ENCODE assay signal across 17 cellular contexts in genomic region chr2:120760446-120761135, GRCh38. TPM values are rescaled to one million over a fixed set of nuclear protein-coding genes. Genes with fewer than 3 reads are reported as not detected.
DNase-seq lines count a peak whose midpoint lies in the region; ATAC-seq, FAIRE-seq and TF ChIP-seq lines count a peak whose summit lies in the region.
"Had no signal": no experiment of that assay in that cellular context is flagged by ENCODE, and none has a peak within 500 bp of the region (broad histone marks: within the 10 kb centered on the region; RNA-seq: fewer than 3 reads in every experiment).

No MANE protein-coding gene starts in this region.

- intact Hi-C loops in sciatic nerve (cut with DNase I), result no loop called here

- no peaks in the 10 kb centered on the region for H3K4me1 Mint-ChIP-seq in immature natural killer cell

- no peak overlapping the region for H3K4me3 ChIP-seq in bronchial epithelial cell (ENCODE audit: low read depth, low read length)
- H3K4me3 ChIP-seq: SJCRH30 had no signal

- H3K4me3 Mint-ChIP-seq in immature natural killer cell, result no peak overlapping the region
- H3K4me3 Mint-ChIP-seq: activated T-helper 1 cell treated with anti-CD3 and anti-CD28 coated beads, Interleukin-12 subunit alpha, Interleukin-12 subunit beta, Interleukin-2, Interleukin-4 antibody, amounts not matched to agents 30 ng/mL and 10 ng/mL and 1 ng/mL, durations not matched to agents 14 hours and 24 hours and 36 hours had no signal

- ATAC-seq in sciatic nerve (peak; percentile 18), GM21619 (IDR thresholded peaks at IDR 0.05; ENCODE audit: unreplicated experiment) (no peak), GM21576 (IDR thresholded peaks at IDR 0.05; ENCODE audit: unreplicated experiment) (no peak)

- peak; percentile 18 for FAIRE-seq in bronchial epithelial cell (lab: Jason Lieb, UNC)
- FAIRE-seq: GM18507, islet of Langerhans had no signal

- no peak for TF ChIP-seq CTCF in bronchial epithelial cell (IDR thresholded peaks at IDR 0.05; ENCODE audit: insufficient read depth, low read length, severe bottlenecking)

- H3K27me3 Mint-ChIP-seq in immature natural killer cell (ENCODE audit: low read depth in 3 of 3), result peaks cover 0 to 2% (median 0%) of the 10 kb centered on the region in 3 donors

- H3K36me3 Mint-ChIP-seq in immature natural killer cell, result no peaks in the 10 kb centered on the region

- no peaks in the 10 kb centered on the region for H3K27me3 ChIP-seq in bronchial epithelial cell (ENCODE audit: control insufficient read depth, insufficient read depth, low read length)
- H3K27me3 ChIP-seq: SJCRH30 had no signal

- DNase-seq in ELF-1 (ENCODE audit: low read depth, low spot score) (peak; percentile 19), bronchial epithelial cell (ENCODE audit: low read depth) (no peak), islet precursor cell (peak; percentile 57), sciatic nerve (ENCODE audit: low spot score) (peak; percentile 70), immature natural killer cell (no peak), NCI-H1694 (lab: John Stamatoyannopoulos, UW) (no peak)
- DNase-seq: Calu3; NCI-H1105; NCI-H2227 treated with DMSO at 0.1 percent for 48 hours; retina; SJCRH30; stimulated activated naive CD4-positive, alpha-beta T cell treated with Interleukin-2 at 50 U/mL for 16 hours had no signal

- H3K36me3 ChIP-seq in bronchial epithelial cell (ENCODE audit: control insufficient read depth, insufficient read depth, low read length), result no peaks in the 10 kb centered on the region
- H3K36me3 ChIP-seq: SJCRH30 had no signal

- H3K27ac Mint-ChIP-seq in immature natural killer cell, result no peak overlapping the region
- H3K27ac Mint-ChIP-seq: activated T-helper 1 cell treated with anti-CD3 and anti-CD28 coated beads, Interleukin-12 subunit alpha, Interleukin-12 subunit beta, Interleukin-2, Interleukin-4 antibody, amounts not matched to agents 30 ng/mL and 10 ng/mL and 1 ng/mL, durations not matched to agents 14 hours and 24 hours and 36 hours had no signal

- H3K9me3 Mint-ChIP-seq in immature natural killer cell, result peaks cover 0 to 4% (median 0%) of the 10 kb centered on the region in 6 donors
- H3K9me3 Mint-ChIP-seq: activated T-helper 1 cell treated with anti-CD3 and anti-CD28 coated beads, Interleukin-12 subunit alpha, Interleukin-12 subunit beta, Interleukin-2, Interleukin-4 antibody, amounts not matched to agents 30 ng/mL and 10 ng/mL and 1 ng/mL, durations not matched to agents 14 hours and 24 hours and 36 hours had no signal

RNA-seq across cellular contexts. Expression of gene GLI2, which starts 24.9 kb away (rescaled TPM):
- under 0.01 and 0.26 TPM in 2 replicates for total RNA-seq in bronchial epithelial cell
- total RNA-seq in sciatic nerve, result 14.4 TPM
- polyA plus RNA-seq in immature natural killer cell, result not detected

Comparison
In these comparisons a context has a peak if more than half of its experiments do, and no peak if none do; other contexts are left out.
1. DNase-seq: peak in ELF-1 (single experiment), islet precursor cell (single experiment) and sciatic nerve (single experiment); none in bronchial epithelial cell (single experiment), immature natural killer cell (0 of 3) and NCI-H1694 (single experiment).
2. RNA of gene GLI2, which starts 24.9 kb away (total RNA-seq): 14.4 TPM in sciatic nerve (single experiment); under 0.01 to 0.26 TPM in bronchial epithelial cell; every median in the first group is over 10 times any median in the second.